In the genomic region with DNA sequence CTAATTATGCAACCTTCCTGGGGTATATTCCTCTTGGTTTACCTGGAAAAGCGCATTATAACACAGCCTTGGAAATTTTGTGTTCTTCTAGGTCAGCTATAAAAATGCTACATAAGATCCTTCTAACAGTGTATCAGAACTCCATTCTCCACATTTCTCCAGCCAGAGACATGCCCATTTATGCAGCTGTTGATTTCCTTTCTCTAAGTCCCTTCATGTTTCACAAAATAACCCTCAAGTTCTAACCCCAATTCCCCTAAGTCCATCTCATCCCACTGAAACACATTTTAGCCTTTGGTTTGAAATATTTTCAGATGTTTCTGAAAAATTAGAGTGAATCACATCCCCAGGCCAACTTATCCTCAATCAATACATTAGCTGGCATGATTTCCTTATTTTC, we compare ENCODE assay signal across 14 cellular contexts. TPM values are rescaled to one million over a fixed set of nuclear protein-coding genes. Genes with fewer than 3 reads are reported as not detected.
DNase-seq lines count a peak whose midpoint lies in the region; ATAC-seq lines count a peak whose summit lies in the region.
"Had no signal": no experiment of that assay in that cellular context is flagged by ENCODE, and none has a peak within 500 bp of the region (broad histone marks: within the 10 kb centered on the region; RNA-seq: fewer than 3 reads in every experiment).

No MANE protein-coding gene starts in this region.

- intact Hi-C loops in activated CD4-positive, alpha-beta memory T cell treated with anti-CD3 and anti-CD28 coated beads for 36 hours (cut with micrococcal nuclease) = no loop called here

- no peak for DNase-seq in activated CD4-positive, alpha-beta memory T cell treated with anti-CD3 and anti-CD28 coated beads for 36 hours
- no peak for DNase-seq in activated CD4-positive, alpha-beta memory T cell treated with anti-CD3 and anti-CD28 coated beads, Interleukin-2, amount 10 ng/mL, durations not matched to agents 7 days and 5 days
- no peak for DNase-seq in stimulated activated naive CD8-positive, alpha-beta T cell treated with anti-CD3 and anti-CD28 coated beads, Interleukin-15, amount 100 ng/mL, for 72 hours
- peak; percentile 39 for DNase-seq in myocyte (ENCODE audit: low read depth)
- DNase-seq in stimulated activated naive B cell treated with anti-CD40 and anti-IgM and Interleukin-4, amounts not matched to agents 10 μg/mL and 1 μg/mL and 100 μg/mL, for 72 hours = no peak
- DNase-seq in stimulated activated CD4-positive, alpha-beta T cell treated with anti-CD3 and anti-CD28 coated beads, Interleukin-2, amount 100 ng/mL, for 24 hours = no peak
- DNase-seq: BE2C; CD4-positive, alpha-beta memory T cell; DMS79; GOT3; H9 had no signal

- peaks cover 28% of the 10 kb centered on the region for H3K36me3 Mint-ChIP-seq in activated CD4-positive, alpha-beta memory T cell treated with anti-CD3 and anti-CD28 coated beads for 36 hours
- peaks cover 23% of the 10 kb centered on the region for H3K36me3 Mint-ChIP-seq in activated CD4-positive, alpha-beta memory T cell treated with anti-CD3 and anti-CD28 coated beads, Interleukin-2, amount 10 ng/mL, durations not matched to agents 7 days and 5 days (ENCODE audit: low read depth)
- peaks cover 32% of the 10 kb centered on the region for H3K36me3 Mint-ChIP-seq in stimulated activated naive CD8-positive, alpha-beta T cell treated with anti-CD3 and anti-CD28 coated beads, Interleukin-15, Interleukin-2, amounts not matched to agents 100 ng/mL and 50 ng/mL, for 24 hours (ENCODE audit: low read depth)
- H3K36me3 Mint-ChIP-seq in stimulated activated naive B cell treated with anti-CD40 and anti-IgM and Interleukin-4, amounts not matched to agents 10 μg/mL and 1 μg/mL and 100 μg/mL, for 72 hours = peaks cover 21 to 30% of the 10 kb centered on the region in 2 donors
- H3K36me3 Mint-ChIP-seq: CD4-positive, alpha-beta memory T cell had no signal

- POLR2A ChIA-PET in activated CD4-positive, alpha-beta memory T cell treated with anti-CD3 and anti-CD28 coated beads for 36 hours (lab: Charles Lee) = interaction anchor here (1.2 to 6.5 kb wide), 6 partner anchors 9 to 83 kb away, joined by 4 to 70 read pairs (median 6); a partner anchor contains a TSS
- POLR2A ChIA-PET in activated CD4-positive, alpha-beta memory T cell treated with anti-CD3 and anti-CD28 coated beads, Interleukin-2, amount 10 ng/mL, durations not matched to agents 7 days and 5 days (lab: Charles Lee) = interaction anchor here (0.8 to 19.3 kb wide), 7 partner anchors 13 to 125 kb away, joined by 3 to 1018 read pairs (median 9); a partner anchor contains a TSS

- peaks cover 32% of the 10 kb centered on the region for H3K4me1 Mint-ChIP-seq in activated CD4-positive, alpha-beta memory T cell treated with anti-CD3 and anti-CD28 coated beads for 36 hours (ENCODE audit: low read depth)
- peaks cover 32% of the 10 kb centered on the region for H3K4me1 Mint-ChIP-seq in activated CD4-positive, alpha-beta memory T cell treated with anti-CD3 and anti-CD28 coated beads, Interleukin-2, amount 10 ng/mL, durations not matched to agents 7 days and 5 days
- peaks cover 42% of the 10 kb centered on the region for H3K4me1 Mint-ChIP-seq in stimulated activated naive CD8-positive, alpha-beta T cell treated with anti-CD3 and anti-CD28 coated beads, Interleukin-15, Interleukin-2, amounts not matched to agents 100 ng/mL and 50 ng/mL, for 24 hours (ENCODE audit: low read depth)
- H3K4me1 Mint-ChIP-seq in stimulated activated naive CD8-positive, alpha-beta T cell treated with anti-CD3 and anti-CD28 coated beads, Interleukin-15, amount 100 ng/mL, for 72 hours = peaks cover 45% of the 10 kb centered on the region
- peaks cover 14 to 21% of the 10 kb centered on the region in 2 donors for H3K4me1 Mint-ChIP-seq in stimulated activated naive B cell treated with anti-CD40 and anti-IgM and Interleukin-4, amounts not matched to agents 10 μg/mL and 1 μg/mL and 100 μg/mL, for 72 hours

- no peak overlapping the region for H3K4me3 Mint-ChIP-seq in activated CD4-positive, alpha-beta memory T cell treated with anti-CD3 and anti-CD28 coated beads for 36 hours
- H3K4me3 Mint-ChIP-seq in activated CD4-positive, alpha-beta memory T cell treated with anti-CD3 and anti-CD28 coated beads, Interleukin-2, amount 10 ng/mL, durations not matched to agents 7 days and 5 days = no peak overlapping the region
- no peak overlapping the region for H3K4me3 Mint-ChIP-seq in stimulated activated naive CD8-positive, alpha-beta T cell treated with anti-CD3 and anti-CD28 coated beads, Interleukin-15, Interleukin-2, amounts not matched to agents 100 ng/mL and 50 ng/mL, for 24 hours
- H3K4me3 Mint-ChIP-seq in stimulated activated naive CD8-positive, alpha-beta T cell treated with anti-CD3 and anti-CD28 coated beads, Interleukin-15, amount 100 ng/mL, for 72 hours = no peak overlapping the region
- no peak overlapping the region for H3K4me3 Mint-ChIP-seq in stimulated activated naive B cell treated with anti-CD40 and anti-IgM and Interleukin-4, amounts not matched to agents 10 μg/mL and 1 μg/mL and 100 μg/mL, for 72 hours
- H3K4me3 Mint-ChIP-seq: CD4-positive, alpha-beta memory T cell; H9 had no signal

- CTCF ChIA-PET in activated CD4-positive, alpha-beta memory T cell treated with anti-CD3 and anti-CD28 coated beads for 36 hours (lab: Charles Lee) = interaction anchor here (0.7 to 17.3 kb wide), 15 partner anchors 10 to 208 kb away, joined by 3 to 795 read pairs (median 11); a partner anchor contains a TSS
- CTCF ChIA-PET in activated CD4-positive, alpha-beta memory T cell treated with anti-CD3 and anti-CD28 coated beads, Interleukin-2, amount 10 ng/mL, durations not matched to agents 7 days and 5 days (lab: Charles Lee) = interaction anchor here (0.9 to 20.9 kb wide), 11 partner anchors 8 to 133 kb away, joined by 3 to 578 read pairs (median 6); a partner anchor contains a TSS

- H3K27me3 Mint-ChIP-seq in activated CD4-positive, alpha-beta memory T cell treated with anti-CD3 and anti-CD28 coated beads for 36 hours = no peaks in the 10 kb centered on the region
- H3K27me3 Mint-ChIP-seq in activated CD4-positive, alpha-beta memory T cell treated with anti-CD3 and anti-CD28 coated beads, Interleukin-2, amount 10 ng/mL, durations not matched to agents 7 days and 5 days = no peaks in the 10 kb centered on the region
- H3K27me3 Mint-ChIP-seq in stimulated activated naive CD8-positive, alpha-beta T cell treated with anti-CD3 and anti-CD28 coated beads, Interleukin-15, Interleukin-2, amounts not matched to agents 100 ng/mL and 50 ng/mL, for 24 hours = no peaks in the 10 kb centered on the region
- no peaks in the 10 kb centered on the region for H3K27me3 Mint-ChIP-seq in stimulated activated naive CD8-positive, alpha-beta T cell treated with anti-CD3 and anti-CD28 coated beads, Interleukin-15, amount 100 ng/mL, for 72 hours
- no peaks in the 10 kb centered on the region for H3K27me3 Mint-ChIP-seq in stimulated activated naive B cell treated with anti-CD40 and anti-IgM and Interleukin-4, amounts not matched to agents 10 μg/mL and 1 μg/mL and 100 μg/mL, for 72 hours
- H3K27me3 Mint-ChIP-seq: CD4-positive, alpha-beta memory T cell had no signal

- no peak for ATAC-seq in stimulated activated naive CD8-positive, alpha-beta T cell treated with anti-CD3 and anti-CD28 coated beads, Interleukin-15, amount 100 ng/mL, for 72 hours
- ATAC-seq in stimulated activated naive B cell treated with anti-CD40 and anti-IgM and Interleukin-4, amounts not matched to agents 10 μg/mL and 1 μg/mL and 100 μg/mL, for 72 hours (replicated peaks) = no peak
- ATAC-seq in HG03159 (IDR thresholded peaks at IDR 0.05; ENCODE audit: unreplicated experiment) = no peak
- ATAC-seq: A549 had no signal

- peak overlapping the region; percentile 7 for H3K27ac Mint-ChIP-seq in activated CD4-positive, alpha-beta memory T cell treated with anti-CD3 and anti-CD28 coated beads for 36 hours
- H3K27ac Mint-ChIP-seq in activated CD4-positive, alpha-beta memory T cell treated with anti-CD3 and anti-CD28 coated beads, Interleukin-2, amount 10 ng/mL, durations not matched to agents 7 days and 5 days = no peak overlapping the region
- H3K27ac Mint-ChIP-seq in stimulated activated naive CD8-positive, alpha-beta T cell treated with anti-CD3 and anti-CD28 coated beads, Interleukin-15, Interleukin-2, amounts not matched to agents 100 ng/mL and 50 ng/mL, for 24 hours = peak overlapping the region; percentile 54
- H3K27ac Mint-ChIP-seq in stimulated activated naive CD8-positive, alpha-beta T cell treated with anti-CD3 and anti-CD28 coated beads, Interleukin-15, amount 100 ng/mL, for 72 hours = no peak overlapping the region
- peak overlapping the region; percentile 11 for H3K27ac Mint-ChIP-seq in stimulated activated naive B cell treated with anti-CD40 and anti-IgM and Interleukin-4, amounts not matched to agents 10 μg/mL and 1 μg/mL and 100 μg/mL, for 72 hours
- H3K27ac Mint-ChIP-seq: CD4-positive, alpha-beta memory T cell; H9 had no signal

- no peaks in the 10 kb centered on the region for H3K9me3 Mint-ChIP-seq in activated CD4-positive, alpha-beta memory T cell treated with anti-CD3 and anti-CD28 coated beads for 36 hours
- H3K9me3 Mint-ChIP-seq in activated CD4-positive, alpha-beta memory T cell treated with anti-CD3 and anti-CD28 coated beads, Interleukin-2, amount 10 ng/mL, durations not matched to agents 7 days and 5 days = no peaks in the 10 kb centered on the region
- H3K9me3 Mint-ChIP-seq in stimulated activated naive CD8-positive, alpha-beta T cell treated with anti-CD3 and anti-CD28 coated beads, Interleukin-15, Interleukin-2, amounts not matched to agents 100 ng/mL and 50 ng/mL, for 24 hours = no peaks in the 10 kb centered on the region
- H3K9me3 Mint-ChIP-seq in stimulated activated naive CD8-positive, alpha-beta T cell treated with anti-CD3 and anti-CD28 coated beads, Interleukin-15, amount 100 ng/mL, for 72 hours = no peaks in the 10 kb centered on the region
- H3K9me3 Mint-ChIP-seq in stimulated activated naive B cell treated with anti-CD40 and anti-IgM and Interleukin-4, amounts not matched to agents 10 μg/mL and 1 μg/mL and 100 μg/mL, for 72 hours = no peaks in the 10 kb centered on the region
- H3K9me3 Mint-ChIP-seq: CD4-positive, alpha-beta memory T cell; H9 had no signal

RNA-seq across cellular contexts. Expression of a gene that starts 20.9 kb away (rescaled TPM):
- 100 to 1,000 TPM; 257 to 280 TPM for total RNA-seq in activated CD4-positive, alpha-beta memory T cell treated with anti-CD3 and anti-CD28 coated beads for 36 hours
- 100 to 1,000 TPM; 315 to 328 TPM for total RNA-seq in activated CD4-positive, alpha-beta memory T cell treated with anti-CD3 and anti-CD28 coated beads, Interleukin-2, amount 10 ng/mL, durations not matched to agents 7 days and 5 days
- 13.8 and 22.6 TPM in 2 replicates for total RNA-seq in myocyte
- polyA plus RNA-seq in myocyte (2012) = 52.6 TPM

Comparison
In these comparisons a context has a peak if more than half of its experiments do, and no peak if none do; other contexts are left out.
1. H3K27ac Mint-ChIP-seq: peak in activated CD4-positive, alpha-beta memory T cell treated with anti-CD3 and anti-CD28 coated beads for 36 hours (single experiment), stimulated activated naive CD8-positive, alpha-beta T cell treated with anti-CD3 and anti-CD28 coated beads, Interleukin-15, Interleukin-2, amounts not matched to agents 100 ng/mL and 50 ng/mL, for 24 hours (single experiment) and stimulated activated naive B cell treated with anti-CD40 and anti-IgM and Interleukin-4, amounts not matched to agents 10 μg/mL and 1 μg/mL and 100 μg/mL, for 72 hours (single experiment); none in activated CD4-positive, alpha-beta memory T cell treated with anti-CD3 and anti-CD28 coated beads, Interleukin-2, amount 10 ng/mL, durations not matched to agents 7 days and 5 days (single experiment) and stimulated activated naive CD8-positive, alpha-beta T cell treated with anti-CD3 and anti-CD28 coated beads, Interleukin-15, amount 100 ng/mL, for 72 hours (0 of 2).
2. RNA of a gene that starts 20.9 kb away (total RNA-seq): 315 to 328 TPM in activated CD4-positive, alpha-beta memory T cell treated with anti-CD3 and anti-CD28 coated beads, Interleukin-2, amount 10 ng/mL, durations not matched to agents 7 days and 5 days and 257 to 280 TPM in activated CD4-positive, alpha-beta memory T cell treated with anti-CD3 and anti-CD28 coated beads for 36 hours; 13.8 to 22.6 TPM in myocyte; every median in the first group is over 10 times any median in the second.